11 cellular contexts compared by ENCODE assay signal in the genomic region with DNA sequence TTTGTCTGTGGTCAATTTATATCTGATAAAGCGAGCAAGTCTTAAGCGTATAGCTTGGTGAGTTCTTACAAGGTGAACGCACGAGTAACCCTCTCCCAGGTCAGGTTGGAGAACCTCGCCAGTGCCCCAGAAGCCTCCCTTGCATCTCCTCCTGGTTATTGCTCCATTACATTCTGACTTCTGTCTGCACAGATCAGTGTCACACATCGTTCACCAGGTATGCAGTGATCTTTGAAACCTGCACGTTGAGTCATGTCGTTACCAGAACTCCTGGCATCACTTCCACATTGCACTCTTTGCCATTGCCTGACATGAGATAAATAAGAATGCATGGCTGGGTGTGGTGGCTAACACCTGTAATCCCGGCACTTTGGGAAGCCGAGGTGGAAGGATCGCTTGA. TPM values are rescaled to one million over a fixed set of nuclear protein-coding genes. Genes with fewer than 3 reads are reported as not detected.
DNase-seq lines count a peak whose midpoint lies in the region; ATAC-seq and TF ChIP-seq lines count a peak whose summit lies in the region.
"Had no signal": no experiment of that assay in that cellular context is flagged by ENCODE, and none has a peak within 500 bp of the region (broad histone marks: within the 10 kb centered on the region; RNA-seq: fewer than 3 reads in every experiment).

No MANE protein-coding gene starts in this region.

- peaks cover 7% of the 10 kb centered on the region; the same call in 1 of the 2 replicates for H3K4me1 ChIP-seq in Panc1 (ENCODE audit: control insufficient read depth, insufficient read depth, low read length)

- no peaks in the 10 kb centered on the region for H3K9me3 ChIP-seq in Panc1 (ENCODE audit: control insufficient read depth, insufficient read depth, low read depth, low read length)
- H3K9me3 ChIP-seq: suprapubic skin had no signal

- TF ChIP-seq CTCF in Panc1 (IDR thresholded peaks at IDR 0.05), result no peak
- no peak for TF ChIP-seq CTCF in nephron (IDR thresholded peaks at IDR 0.05; ENCODE audit: unreplicated experiment in 3 of 3)
- TF ChIP-seq CTCF in omental fat pad (IDR thresholded peaks at IDR 0.05), result no peak

- no peak overlapping the region for H3K4me3 ChIP-seq in Panc1 (ENCODE audit: low read depth in 2 of 2, low read length in 2 of 2)
- H3K4me3 ChIP-seq: suprapubic skin had no signal

- no peaks in the 10 kb centered on the region for H3K9me3 Mint-ChIP-seq in nephron
- no peaks in the 10 kb centered on the region for H3K9me3 Mint-ChIP-seq in activated CD8-positive, alpha-beta memory T cell treated with anti-CD3 and anti-CD28 coated beads, Interleukin-2, amount 10 ng/mL, durations not matched to agents 7 days and 5 days (ENCODE audit: low read depth)

- intact Hi-C loops in Panc1 (cut with micrococcal nuclease; ENCODE audit: unreplicated experiment), result no loop called here

- no peak overlapping the region for H3K27ac ChIP-seq in Panc1 (ENCODE audit: low read length)
- H3K27ac ChIP-seq: suprapubic skin had no signal

- no peak overlapping the region for H3K4me3 Mint-ChIP-seq in nephron
- H3K4me3 Mint-ChIP-seq in activated CD8-positive, alpha-beta memory T cell treated with anti-CD3 and anti-CD28 coated beads, Interleukin-2, amount 10 ng/mL, durations not matched to agents 7 days and 5 days, result no peak overlapping the region

- no TSS peak for BruUV-seq in Panc1 (replicated peaks; lab: Mats Ljungman, UMichigan)

- no peak for DNase-seq in Panc1 (ENCODE audit: low read depth, low spot score)
- no peak for DNase-seq in activated CD8-positive, alpha-beta memory T cell treated with anti-CD3 and anti-CD28 coated beads, Interleukin-2, amount 10 ng/mL, durations not matched to agents 7 days and 5 days
- DNase-seq in omental fat pad (ENCODE audit: low spot score), result no peak
- no peak for DNase-seq in SKM-1 (lab: John Stamatoyannopoulos, UW; ENCODE audit: unreplicated experiment)
- DNase-seq: anterior cingulate cortex, NCI-H446 had no signal

- CTCF ChIA-PET in Panc1 (lab: Charles Lee), result no interaction called here
- CTCF ChIA-PET in activated CD8-positive, alpha-beta memory T cell treated with anti-CD3 and anti-CD28 coated beads, Interleukin-2, amount 10 ng/mL, durations not matched to agents 7 days and 5 days (lab: Charles Lee), result no interaction called here

- H3K27ac Mint-ChIP-seq in nephron, result peak overlapping the region; percentile 40 to 90 (median 72)
- H3K27ac Mint-ChIP-seq in activated CD8-positive, alpha-beta memory T cell treated with anti-CD3 and anti-CD28 coated beads, Interleukin-2, amount 10 ng/mL, durations not matched to agents 7 days and 5 days, result no peak overlapping the region

- no peaks in the 10 kb centered on the region for H3K36me3 ChIP-seq in Panc1 (ENCODE audit: control insufficient read depth, insufficient read depth, low read length)
- H3K36me3 ChIP-seq: suprapubic skin had no signal

- peaks cover 15% of the 10 kb centered on the region for H3K36me3 Mint-ChIP-seq in nephron (ENCODE audit: low read depth)
- no peaks in the 10 kb centered on the region for H3K36me3 Mint-ChIP-seq in activated CD8-positive, alpha-beta memory T cell treated with anti-CD3 and anti-CD28 coated beads, Interleukin-2, amount 10 ng/mL, durations not matched to agents 7 days and 5 days

- no peaks in the 10 kb centered on the region for H3K27me3 Mint-ChIP-seq in nephron (ENCODE audit: low read depth)
- peaks cover 71% of the 10 kb centered on the region for H3K27me3 Mint-ChIP-seq in activated CD8-positive, alpha-beta memory T cell treated with anti-CD3 and anti-CD28 coated beads, Interleukin-2, amount 10 ng/mL, durations not matched to agents 7 days and 5 days

- H3K4me1 Mint-ChIP-seq in nephron, result peaks cover 58% of the 10 kb centered on the region
- H3K4me1 Mint-ChIP-seq in activated CD8-positive, alpha-beta memory T cell treated with anti-CD3 and anti-CD28 coated beads, Interleukin-2, amount 10 ng/mL, durations not matched to agents 7 days and 5 days, result peaks cover 16% of the 10 kb centered on the region

- POLR2A ChIA-PET in Panc1 (lab: Charles Lee), result no interaction called here

- in situ Hi-C loops in Panc1 (cut with HindIII; ENCODE audit: low pct_unique_long_range_greater_than_20kb, low sequenced_read_pairs), result no loop called here

- peak; percentile 79 for ATAC-seq in GM18502 (IDR thresholded peaks at IDR 0.05; ENCODE audit: poor library complexity, unreplicated experiment)
- peak; percentile 70 for ATAC-seq in GM21717 (IDR thresholded peaks at IDR 0.05; ENCODE audit: unreplicated experiment)
- peak; percentile 37; the same call in 1 of the 2 replicates for ATAC-seq in Panc1
- ATAC-seq in HG02678 (IDR thresholded peaks at IDR 0.05; ENCODE audit: unreplicated experiment), result no peak
- no peak for ATAC-seq in activated CD8-positive, alpha-beta memory T cell treated with anti-CD3 and anti-CD28 coated beads, Interleukin-2, amount 10 ng/mL, durations not matched to agents 7 days and 5 days
- ATAC-seq in omental fat pad (ENCODE audit: low FRiP score), result no peak

- no peaks in the 10 kb centered on the region for H3K27me3 ChIP-seq in Panc1 (ENCODE audit: control insufficient read depth, insufficient read depth, low read length)
- H3K27me3 ChIP-seq: suprapubic skin had no signal

RNA-seq across cellular contexts. Expression of a gene that starts 44.2 kb away (rescaled TPM):
- total RNA-seq in Panc1 (2021; ENCODE audit: unreplicated experiment) (267 TPM), omental fat pad (100 to 1,000 TPM; 151 to 488 (median 216) TPM)
- polyA plus RNA-seq in Panc1 (2012; ENCODE audit: insufficient read length), result 241 TPM
- under 1 TPM; 0.75 to 0.85 TPM for total RNA-seq in activated CD8-positive, alpha-beta memory T cell treated with anti-CD3 and anti-CD28 coated beads, Interleukin-2, amount 10 ng/mL, durations not matched to agents 7 days and 5 days

Comparison
In these comparisons a context has a peak if more than half of its experiments do, and no peak if none do; other contexts are left out.
1. ATAC-seq: peak in GM18502 (single experiment), GM21717 (single experiment) and Panc1 (single experiment); none in HG02678 (single experiment), activated CD8-positive, alpha-beta memory T cell treated with anti-CD3 and anti-CD28 coated beads, Interleukin-2, amount 10 ng/mL, durations not matched to agents 7 days and 5 days (single experiment) and omental fat pad (single experiment).
2. RNA of a gene that starts 44.2 kb away (total RNA-seq): 267 TPM in Panc1 (single experiment) and 151 to 488 TPM in omental fat pad; 0.75 to 0.85 TPM in activated CD8-positive, alpha-beta memory T cell treated with anti-CD3 and anti-CD28 coated beads, Interleukin-2, amount 10 ng/mL, durations not matched to agents 7 days and 5 days; every median in the first group is over 10 times any median in the second.